Comparison of ENCODE assay signal across 19 cellular contexts in the genomic region with DNA sequence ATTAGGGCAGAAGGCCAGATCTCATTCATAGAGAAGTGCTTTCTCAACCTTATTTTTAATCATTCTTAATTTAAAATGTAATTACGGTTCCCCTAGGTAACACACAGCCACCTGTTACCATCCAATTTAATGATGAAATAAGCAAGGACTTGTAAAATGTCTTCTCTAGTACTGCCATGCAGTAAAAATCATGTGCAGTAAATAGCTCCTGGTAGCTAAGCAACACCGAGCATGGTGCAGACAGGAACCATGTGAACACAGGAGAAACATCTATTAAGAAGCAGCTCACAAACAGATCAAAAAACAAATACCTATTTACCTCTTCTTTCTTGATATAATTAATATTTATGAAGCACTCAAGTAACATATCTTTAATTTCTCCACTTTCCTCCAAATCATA. TPM values are rescaled to one million over a fixed set of nuclear protein-coding genes. Genes with fewer than 3 reads are reported as not detected.
DNase-seq lines count a peak whose midpoint lies in the region; ATAC-seq, FAIRE-seq and TF ChIP-seq lines count a peak whose summit lies in the region.
"Had no signal": no experiment of that assay in that cellular context is flagged by ENCODE, and none has a peak within 500 bp of the region (broad histone marks: within the 10 kb centered on the region; RNA-seq: fewer than 3 reads in every experiment).

No MANE protein-coding gene starts in this region.

- FAIRE-seq in islet of Langerhans (lab: Jason Lieb, UNC), result peak; percentile 88
- FAIRE-seq: GM19239, HTR-8/SVneo had no signal

- intact Hi-C loops in heart right ventricle (cut with DNase I), result no loop called here

- H3K27ac ChIP-seq in HEK293 (ENCODE audit: extremely low read depth, low read depth, low read length) (no peak overlapping the region), heart right ventricle (no peak overlapping the region)
- H3K27ac ChIP-seq: BLaER1 treated with 17β-estradiol and CSF1 and Interleukin-3, amounts not matched to agents 10 nM and 100 nM; GM23248 had no signal

- no peaks in the 10 kb centered on the region for H3K27me3 ChIP-seq in heart right ventricle
- H3K27me3 ChIP-seq: BLaER1 treated with 17β-estradiol and CSF1 and Interleukin-3, amounts not matched to agents 10 nM and 100 nM had no signal

- ATAC-seq in heart right ventricle (no peak), GM18861 (IDR thresholded peaks at IDR 0.05; ENCODE audit: unreplicated experiment) (no peak)
- ATAC-seq: CD8-positive, alpha-beta T cell had no signal

- H3K9me3 ChIP-seq in HEK293 (ENCODE audit: control insufficient read depth, insufficient read depth, low read depth, low read length) (no peaks in the 10 kb centered on the region), heart right ventricle (no peaks in the 10 kb centered on the region)
- H3K9me3 ChIP-seq: BLaER1 treated with 17β-estradiol and CSF1 and Interleukin-3, amounts not matched to agents 10 nM and 100 nM; HAP-1 had no signal

- POLR2A ChIA-PET in HEK293 (lab: Yijun Ruan, JAX), result interaction anchor here (1.3 kb wide), 1 partner anchor 15 kb away, joined by 5 read pairs; a partner anchor contains a TSS

- no peaks in the 10 kb centered on the region for H3K4me1 ChIP-seq in HEK293 (ENCODE audit: control insufficient read depth, insufficient read depth, low read length)
- no peaks in the 10 kb centered on the region for H3K4me1 ChIP-seq in heart right ventricle
- H3K4me1 ChIP-seq: HAP-1 had no signal

- TF ChIP-seq CTCF in HEK293 (tag by site-specific recombination; IDR thresholded peaks at IDR 0.05) (no peak), heart right ventricle (IDR thresholded peaks at IDR 0.05) (no peak)

- CTCF ChIA-PET in HEK293 (lab: Yijun Ruan, JAX), result interaction anchor here (2.1 kb wide), 1 partner anchor 43 kb away, joined by 8 read pairs; no protein-coding TSS in a partner anchor

- WGBS in heart right ventricle, 2 donors, result 86 to 97% methylated on average over 2 of the region's 2 CpGs

- H3K4me3 ChIP-seq in HEK293 (ENCODE audit: low read depth, low read length) (no peak overlapping the region), heart right ventricle (no peak overlapping the region)
- H3K4me3 ChIP-seq: BLaER1 treated with 17β-estradiol and CSF1 and Interleukin-3, amounts not matched to agents 10 nM and 100 nM; GM23248; HAP-1 had no signal

- H3K36me3 ChIP-seq in HEK293 (ENCODE audit: control insufficient read depth in 2 of 2, insufficient read depth in 1 of 2, low read length in 2 of 2), result peaks cover 26 to 92% of the 10 kb centered on the region in 2 experiments
- peaks cover 0 to 84% (median 0%) of the 10 kb centered on the region in 9 donors for H3K36me3 ChIP-seq in heart right ventricle

- DNase-seq in NCI-H1417 (lab: John Stamatoyannopoulos, UW) (peak in 2 of 3 experiments; percentile 47 to 83), NCI-H1417 treated with DMSO at 0.1 percent for 48 hours (lab: John Stamatoyannopoulos, UW) (no peak), NCI-H69 (lab: John Stamatoyannopoulos, UW) (peak; percentile 28), heart right ventricle (no peak), midbrain (lab: John Stamatoyannopoulos, UW) (no peak)
- DNase-seq: 8988T; Calu3; CD8-positive, alpha-beta T cell; DMS79 treated with DMSO at 0.1 percent for 48 hours; GF-D8; GM23248; IMR-90 had no signal

TF ChIP-seq in HEK293, 187 proteins besides CTCF, POLR2A, EP300 and RAD21:
- TF ChIP-seq ZNF404 (tag by site-specific recombination; IDR thresholded peaks at IDR 0.05) (no peak), SCRT2 (tag by site-specific recombination; IDR thresholded peaks at IDR 0.05) (peak; percentile 49)

RNA-seq across cellular contexts. Expression of a gene that starts 15.1 kb away (rescaled TPM):
- total RNA-seq in heart right ventricle, result 1 to 10 TPM; 3.5 to 8.0 (median 4.6) TPM
- 1 to 10 TPM; 1.3 to 1.8 TPM for polyA plus RNA-seq in heart right ventricle

Comparison
In these comparisons a context has a peak if more than half of its experiments do, and no peak if none do; other contexts are left out.
1. DNase-seq: peak in NCI-H1417 (2 of 3) and NCI-H69 (single experiment); none in NCI-H1417 treated with DMSO at 0.1 percent for 48 hours (single experiment), heart right ventricle (0 of 2) and midbrain (single experiment).